10 cellular contexts compared by ENCODE assay signal in genomic region chr10:124465003-124465776, GRCh38. TPM values are rescaled to one million over a fixed set of nuclear protein-coding genes. Genes with fewer than 3 reads are reported as not detected.
DNase-seq lines count a peak whose midpoint lies in the region; ATAC-seq and TF ChIP-seq lines count a peak whose summit lies in the region.
"Had no signal": no experiment of that assay in that cellular context is flagged by ENCODE, and none has a peak within 500 bp of the region (broad histone marks: within the 10 kb centered on the region; RNA-seq: fewer than 3 reads in every experiment).

No MANE protein-coding gene starts in this region.

- DNase-seq in CD4-positive, alpha-beta T cell = no peak
- DNase-seq in activated naive CD4-positive, alpha-beta T cell treated with anti-CD3 and anti-CD28 coated beads, Interleukin-2, amount 50 U/mL, for 72 hours (ENCODE audit: low spot score in 2 of 2) = no peak
- DNase-seq in H7 = no peak
- DNase-seq in HuH-7.5 (ENCODE audit: low spot score) = no peak
- DNase-seq in pons (ENCODE audit: low spot score) = no peak
- DNase-seq: activated CD4-positive, alpha-beta T cell treated with anti-CD3 and anti-CD28 coated beads, Interleukin-2, amount 50 U/mL, for 1 hour; left lung had no signal

- no peak overlapping the region for H3K4me3 ChIP-seq in HUES64 (ENCODE audit: low read length)
- H3K4me3 ChIP-seq in H7 (ENCODE audit: insufficient read depth, low read depth, low read length) = no peak overlapping the region
- H3K4me3 ChIP-seq: left lung had no signal

- peak overlapping the region; percentile 89 for H3K27ac Mint-ChIP-seq in CD4-positive, alpha-beta T cell
- peak overlapping the region; percentile 62 to 75 for H3K27ac Mint-ChIP-seq in activated naive CD4-positive, alpha-beta T cell treated with anti-CD3 and anti-CD28 coated beads, Interleukin-2, amount 50 U/mL, for 72 hours

- H3K9me3 ChIP-seq in CD4-positive, alpha-beta T cell (ENCODE audit: control insufficient read depth, low read length) = no peaks in the 10 kb centered on the region
- H3K9me3 ChIP-seq in HUES64 (ENCODE audit: insufficient read depth, low read depth, low read length) = no peaks in the 10 kb centered on the region
- H3K9me3 ChIP-seq: left lung had no signal

- TF ChIP-seq CTCF in CD4-positive, alpha-beta T cell (IDR thresholded peaks at IDR 0.05) = no peak

- H3K9me3 Mint-ChIP-seq in CD4-positive, alpha-beta T cell = no peaks in the 10 kb centered on the region
- peaks cover 0 to 3% of the 10 kb centered on the region in 2 donors for H3K9me3 Mint-ChIP-seq in activated naive CD4-positive, alpha-beta T cell treated with anti-CD3 and anti-CD28 coated beads, Interleukin-2, amount 50 U/mL, for 72 hours

- POLR2A ChIA-PET in CD4-positive, alpha-beta T cell (lab: Charles Lee) = no interaction called here

- no peaks in the 10 kb centered on the region for H3K27me3 Mint-ChIP-seq in CD4-positive, alpha-beta T cell

- H3K4me1 Mint-ChIP-seq in CD4-positive, alpha-beta T cell (ENCODE audit: low read depth) = peaks cover 32% of the 10 kb centered on the region

- H3K9ac ChIP-seq in HUES64 (ENCODE audit: low read depth, low read length) = no peak overlapping the region

- H3K4me1 ChIP-seq in HUES64 (ENCODE audit: insufficient read depth, low read length) = peaks cover 29% of the 10 kb centered on the region

- intact Hi-C loops in CD4-positive, alpha-beta T cell (cut with DNase I, micrococcal nuclease) = no loop called here

- WGBS in HUES64 = 75% methylated on average over 17 of the region's 17 CpGs

- peak overlapping the region; percentile 85 for H3K4me3 Mint-ChIP-seq in CD4-positive, alpha-beta T cell

- CTCF ChIA-PET in CD4-positive, alpha-beta T cell (lab: Charles Lee) = no interaction called here

- no peak for ATAC-seq in CD4-positive, alpha-beta T cell (ENCODE audit: poor library complexity)
- ATAC-seq in GM19351 (IDR thresholded peaks at IDR 0.05; ENCODE audit: unreplicated experiment) = peak; percentile 57
- ATAC-seq in activated naive CD4-positive, alpha-beta T cell treated with anti-CD3 and anti-CD28 coated beads, Interleukin-2, amount 50 U/mL, for 72 hours = no peak
- ATAC-seq in HG03460 (IDR thresholded peaks at IDR 0.05; ENCODE audit: unreplicated experiment) = no peak
- ATAC-seq: left lung had no signal

- H3K36me3 Mint-ChIP-seq in CD4-positive, alpha-beta T cell (ENCODE audit: low read depth) = peaks cover 5% of the 10 kb centered on the region
- H3K36me3 Mint-ChIP-seq in activated naive CD4-positive, alpha-beta T cell treated with anti-CD3 and anti-CD28 coated beads, Interleukin-2, amount 50 U/mL, for 72 hours = peaks cover 0 to 6% of the 10 kb centered on the region in 2 donors

- H3K27ac ChIP-seq in CD4-positive, alpha-beta T cell (ENCODE audit: low read depth, low read length) = no peak overlapping the region
- H3K27ac ChIP-seq in HUES64 (ENCODE audit: low read depth, low read length) = peak overlapping the region; percentile 51; the same call in 1 of the 2 replicates
- H3K27ac ChIP-seq: left lung had no signal

- no peaks in the 10 kb centered on the region for H3K27me3 ChIP-seq in CD4-positive, alpha-beta T cell (ENCODE audit: control insufficient read depth, insufficient read depth, low read length)
- H3K27me3 ChIP-seq in HUES64 (ENCODE audit: insufficient read depth, low read length) = no peaks in the 10 kb centered on the region; the same call in 1 of the 2 replicates
- no peaks in the 10 kb centered on the region for H3K27me3 ChIP-seq in H7 (ENCODE audit: control insufficient read depth, insufficient read depth, low read length)
- H3K27me3 ChIP-seq: left lung had no signal

- H3K36me3 ChIP-seq in HUES64 (ENCODE audit: insufficient read depth, low read length) = no peaks in the 10 kb centered on the region
- H3K36me3 ChIP-seq in H7 (replicated peaks; ENCODE audit: control insufficient read depth, insufficient read depth, low read length) = no peaks in the 10 kb centered on the region
- H3K36me3 ChIP-seq: left lung had no signal

RNA-seq across cellular contexts. Expression of gene LHPP, which starts 3.6 kb away (rescaled TPM):
- total RNA-seq in CD4-positive, alpha-beta T cell = 10 to 100 TPM; 15.3 to 19.6 TPM
- 13.3 TPM for polyA plus RNA-seq in HUES64 (2013, experiment 1 of 2)
- polyA plus RNA-seq in HUES64 (2013, experiment 2 of 2) = 19.1 TPM
- total RNA-seq in activated naive CD4-positive, alpha-beta T cell treated with anti-CD3 and anti-CD28 coated beads, Interleukin-2, amount 50 U/mL, for 72 hours = 10 to 100 TPM; 12.5 to 13.0 TPM
- 26.2 and 29.6 TPM in 2 replicates for total RNA-seq in H7 (2014; rRNA removed; shearing (Covaris generic))

RNA-seq across cellular contexts. Expression of gene NKX1-2, which starts 15.4 kb away (rescaled TPM):
- not detected for total RNA-seq in CD4-positive, alpha-beta T cell
- 47.3 TPM for polyA plus RNA-seq in HUES64 (2013, experiment 1 of 2)
- polyA plus RNA-seq in HUES64 (2013, experiment 2 of 2) = 45.8 TPM
- not detected for total RNA-seq in activated naive CD4-positive, alpha-beta T cell treated with anti-CD3 and anti-CD28 coated beads, Interleukin-2, amount 50 U/mL, for 72 hours
- total RNA-seq in H7 (2014; rRNA removed; shearing (Covaris generic)) = 57.8 and 65.1 TPM in 2 replicates
- total RNA-seq: left lung had no signal

RNA-seq across cellular contexts. Expression of gene OAT, which starts 46.5 kb away (rescaled TPM):
- total RNA-seq in CD4-positive, alpha-beta T cell = 10 to 100 TPM; 48.5 to 54.9 TPM
- polyA plus RNA-seq in HUES64 (2013, experiment 1 of 2) = 82.8 TPM
- polyA plus RNA-seq in HUES64 (2013, experiment 2 of 2) = 80.3 TPM
- 10 to 100 TPM; 24.2 to 39.3 TPM for total RNA-seq in activated naive CD4-positive, alpha-beta T cell treated with anti-CD3 and anti-CD28 coated beads, Interleukin-2, amount 50 U/mL, for 72 hours
- total RNA-seq in H7 (2014; rRNA removed; shearing (Covaris generic)) = 214 and 241 TPM in 2 replicates

Comparison
In these comparisons a context has a peak if more than half of its experiments do, and no peak if none do; other contexts are left out.
1. RNA of gene NKX1-2, which starts 15.4 kb away (total RNA-seq): 57.8 to 65.1 TPM in H7; not detected in CD4-positive, alpha-beta T cell and not detected in activated naive CD4-positive, alpha-beta T cell treated with anti-CD3 and anti-CD28 coated beads, Interleukin-2, amount 50 U/mL, for 72 hours; every median in the first group is over 10 times any median in the second.